ENCODE assay signal across 8 cellular contexts in the genomic region with DNA sequence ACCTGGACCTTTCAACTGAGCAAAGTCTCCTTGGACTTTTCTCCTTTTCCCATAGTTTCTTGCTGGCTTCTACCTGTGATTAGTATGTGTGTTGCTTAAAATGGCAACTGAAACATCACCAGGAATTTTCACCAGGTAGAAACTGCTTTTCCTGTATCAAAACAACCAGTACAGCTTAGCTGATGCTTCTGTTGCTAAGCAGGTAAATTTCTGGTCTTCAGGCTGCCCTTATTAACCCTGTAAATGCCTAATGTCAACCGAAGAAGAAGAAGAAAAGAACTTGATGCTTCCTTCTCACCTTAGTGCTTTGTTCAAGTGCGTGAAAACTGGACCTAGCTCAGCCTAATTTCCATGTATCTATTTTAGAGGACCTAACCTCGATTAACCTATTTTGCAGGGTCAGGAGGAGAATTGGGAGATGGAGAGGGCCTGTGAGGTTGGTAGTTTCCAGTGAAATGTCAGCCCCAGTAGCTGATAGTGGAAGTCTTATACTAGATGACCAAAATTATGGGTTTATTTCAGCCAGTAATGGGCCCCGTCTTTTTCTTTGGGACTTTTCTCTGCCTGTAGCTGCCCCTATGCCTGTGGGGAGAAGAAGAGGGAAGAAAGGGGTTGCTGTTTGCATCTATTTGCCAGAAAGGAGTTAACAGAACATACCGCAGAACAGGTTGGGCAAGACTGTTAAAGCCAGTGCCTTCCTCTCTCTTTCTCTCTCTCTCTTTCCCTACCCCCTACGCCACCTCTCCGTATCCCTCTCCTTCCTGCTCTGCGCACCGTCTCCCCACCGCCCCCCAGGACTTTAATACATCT. TPM values are rescaled to one million over a fixed set of nuclear protein-coding genes. Genes with fewer than 3 reads are reported as not detected.
DNase-seq lines count a peak whose midpoint lies in the region; ATAC-seq, FAIRE-seq and TF ChIP-seq lines count a peak whose summit lies in the region.

No MANE protein-coding gene starts in this region.

- H3K36me3 ChIP-seq in keratinocyte (ENCODE audit: control insufficient read depth in 2 of 2, extremely low read depth in 1 of 2, insufficient read depth in 2 of 2, low read length in 2 of 2) (no peaks in the 10 kb centered on the region), tibial artery (no peaks in the 10 kb centered on the region)

- peak overlapping the region; percentile 3 to 52 (median 47) for H3K4me3 ChIP-seq in keratinocyte (ENCODE audit: control insufficient read depth in 2 of 3, extremely low read depth in 1 of 3, insufficient read depth in 2 of 3, low read depth in 1 of 3, low read length in 3 of 3)
- no peak overlapping the region for H3K4me3 ChIP-seq in tibial artery

- CTCF ChIA-PET in activated CD4-positive, alpha-beta T cell treated with anti-CD3 and anti-CD28 coated beads, Interleukin-2, amount 10 ng/mL, durations not matched to agents 7 days and 5 days (lab: Charles Lee) = interaction anchor here (1.0 to 2.2 kb wide), 7 partner anchors 10 to 54 kb away, joined by 3 to 5 read pairs (median 3); no protein-coding TSS in a partner anchor
- CTCF ChIA-PET in T-cell (lab: Charles Lee) = interaction anchor here in 1 of 2 donors (1.1 kb wide), 1 partner anchor 9 kb away, joined by 3 read pairs; no protein-coding TSS in a partner anchor

- H3K27me3 ChIP-seq in keratinocyte (ENCODE audit: control insufficient read depth, extremely low read depth, insufficient read depth, low read length) (no peaks in the 10 kb centered on the region), tibial artery (no peaks in the 10 kb centered on the region)

- H3K4me3 Mint-ChIP-seq in activated CD4-positive, alpha-beta T cell treated with anti-CD3 and anti-CD28 coated beads, Interleukin-2, amount 10 ng/mL, durations not matched to agents 7 days and 5 days = peak overlapping the region; percentile 59
- peak overlapping the region in 2 of 3 donors; percentile 65 to 81 for H3K4me3 Mint-ChIP-seq in T-cell

- peak overlapping the region; percentile 70 for H3K9ac ChIP-seq in keratinocyte (ENCODE audit: control insufficient read depth, extremely low read depth, insufficient read depth, low read length)

- H3K4me1 ChIP-seq in keratinocyte (ENCODE audit: control insufficient read depth, extremely low read depth, insufficient read depth, low read length) (peaks cover 64% of the 10 kb centered on the region), tibial artery (peaks cover 0 to 57% (median 43%) of the 10 kb centered on the region in 4 donors)

- H3K4me1 Mint-ChIP-seq in activated CD4-positive, alpha-beta T cell treated with anti-CD3 and anti-CD28 coated beads, Interleukin-2, amount 10 ng/mL, durations not matched to agents 7 days and 5 days = peaks cover 62% of the 10 kb centered on the region
- H3K4me1 Mint-ChIP-seq in T-cell = peaks cover 73 to 74% (median 73%) of the 10 kb centered on the region in 3 donors

- DNase-seq in activated CD4-positive, alpha-beta T cell treated with anti-CD3 and anti-CD28 coated beads, Interleukin-2, amount 10 ng/mL, durations not matched to agents 7 days and 5 days = no peak
- DNase-seq in activated CD4-positive, alpha-beta T cell treated with anti-CD3 and anti-CD28 coated beads, Interleukin-2, amount 50 U/mL, for 1 hour = no peak
- no peak for DNase-seq in T-cell
- no peak for DNase-seq in keratinocyte (ENCODE audit: low read depth, low spot score)
- DNase-seq in tibial artery = no peak
- no peak for DNase-seq in medulla oblongata (ENCODE audit: extremely low spot score)
- no peak for DNase-seq in activated gamma-delta T cell treated with Interleukin-2 at 50 U/mL for 16 hours

- POLR2A ChIA-PET in activated CD4-positive, alpha-beta T cell treated with anti-CD3 and anti-CD28 coated beads, Interleukin-2, amount 10 ng/mL, durations not matched to agents 7 days and 5 days (lab: Charles Lee) = interaction anchor here (1.3 kb wide), 1 partner anchor 8 kb away, joined by 15 read pairs; no protein-coding TSS in a partner anchor
- POLR2A ChIA-PET in T-cell (lab: Charles Lee) = interaction anchor here in 1 of 2 donors (1.0 kb wide), 1 partner anchor 11 kb away, joined by 3 read pairs; no protein-coding TSS in a partner anchor

- no peaks in the 10 kb centered on the region for H3K9me3 ChIP-seq in keratinocyte (ENCODE audit: control insufficient read depth, low read depth, low read length)
- no peaks in the 10 kb centered on the region for H3K9me3 ChIP-seq in tibial artery

- no peaks in the 10 kb centered on the region for H3K27me3 Mint-ChIP-seq in activated CD4-positive, alpha-beta T cell treated with anti-CD3 and anti-CD28 coated beads, Interleukin-2, amount 10 ng/mL, durations not matched to agents 7 days and 5 days
- no peaks in the 10 kb centered on the region for H3K27me3 Mint-ChIP-seq in T-cell

- peaks cover 97% of the 10 kb centered on the region for H3K79me2 ChIP-seq in keratinocyte (ENCODE audit: control insufficient read depth, insufficient read depth, low read length)

- peak overlapping the region; percentile 77 for H3K4me2 ChIP-seq in keratinocyte (ENCODE audit: control insufficient read depth, extremely low read depth, insufficient read depth, low read depth, low read length)

- TF ChIP-seq CTCF in keratinocyte (optimal IDR thresholded peaks at IDR 0.05 in 1 of 3, IDR thresholded peaks at IDR 0.05 in 1 of 3, conservative IDR thresholded peaks at IDR 0.05 in 1 of 3; ENCODE audit: extremely low read depth in 1 of 3, insufficient read depth in 2 of 3, low read length in 3 of 3) = no peak
- TF ChIP-seq CTCF in tibial artery (IDR thresholded peaks at IDR 0.05) = no peak

- FAIRE-seq in keratinocyte (lab: Jason Lieb, UNC) = peak; percentile 20

- H3K27ac Mint-ChIP-seq in activated CD4-positive, alpha-beta T cell treated with anti-CD3 and anti-CD28 coated beads, Interleukin-2, amount 10 ng/mL, durations not matched to agents 7 days and 5 days = peak overlapping the region; percentile 90
- H3K27ac Mint-ChIP-seq in T-cell = peak overlapping the region; percentile 58 to 87

- intact Hi-C loops in tibial artery (cut with DNase I; ENCODE audit: low total_unique reads) = no loop called here

- peaks cover 5% of the 10 kb centered on the region for H4K20me1 ChIP-seq in keratinocyte (ENCODE audit: control insufficient read depth, extremely low read depth, insufficient read depth, low read length)

- peaks cover 4% of the 10 kb centered on the region for H3K9me1 ChIP-seq in keratinocyte (ENCODE audit: control insufficient read depth, extremely low read depth, insufficient read depth, low read length)

- peaks cover 7% of the 10 kb centered on the region for H3K36me3 Mint-ChIP-seq in activated CD4-positive, alpha-beta T cell treated with anti-CD3 and anti-CD28 coated beads, Interleukin-2, amount 10 ng/mL, durations not matched to agents 7 days and 5 days (ENCODE audit: low read depth)
- H3K36me3 Mint-ChIP-seq in T-cell = no peaks in the 10 kb centered on the region

- peak overlapping the region; percentile 10 for H2AFZ ChIP-seq in keratinocyte (ENCODE audit: control insufficient read depth, low read length)

- no peak for ATAC-seq in T-cell (replicated peaks in 1 of 4)
- ATAC-seq in GM21619 (IDR thresholded peaks at IDR 0.05; ENCODE audit: unreplicated experiment) = no peak

- dilution Hi-C loops in keratinocyte (cut with MboI; ENCODE audit: extremely low pct_ligation_motif_present, low sequenced_read_pairs) = no loop called here

- H3K9me3 Mint-ChIP-seq in activated CD4-positive, alpha-beta T cell treated with anti-CD3 and anti-CD28 coated beads, Interleukin-2, amount 10 ng/mL, durations not matched to agents 7 days and 5 days = no peaks in the 10 kb centered on the region
- H3K9me3 Mint-ChIP-seq in T-cell = no peaks in the 10 kb centered on the region

- H3K27ac ChIP-seq in keratinocyte (ENCODE audit: control insufficient read depth, insufficient read depth, low read length) = peak overlapping the region; percentile 81
- peak overlapping the region; percentile 74 to 77 for H3K27ac ChIP-seq in tibial artery

RNA-seq across cellular contexts. Expression of a gene that starts 37.7 kb away (rescaled TPM):
- total RNA-seq in activated CD4-positive, alpha-beta T cell treated with anti-CD3 and anti-CD28 coated beads, Interleukin-2, amount 10 ng/mL, durations not matched to agents 7 days and 5 days = 10 to 100 TPM; 27.2 to 30.1 TPM
- total RNA-seq in T-cell = 10 to 100 TPM; 38.1 to 50.1 (median 39.6) TPM
- 4.3 to 6.2 TPM (median 6.1 TPM) in 3 replicates for polyA plus RNA-seq in keratinocyte
- 5.6 TPM for polyA plus RNA-seq in keratinocyte (2011; ENCODE audit: low read depth)
- polyA plus RNA-seq in keratinocyte (2011; cell fraction: cytosol; rRNA removed) = 4.7 and 5.5 TPM in 2 replicates
- 30.5 and 34.2 TPM in 2 replicates for polyA plus RNA-seq in keratinocyte (2011; cell fraction: nucleus; rRNA removed)
- 10.6 and 17.1 TPM in 2 replicates for polyA plus RNA-seq in keratinocyte (2012; ENCODE audit: low replicate concordance)
- 35.4 to 71.6 TPM (median 38.5 TPM) in 3 replicates for polyA minus RNA-seq in keratinocyte
- 20.1 TPM for polyA minus RNA-seq in keratinocyte (2011; cell fraction: cytosol; rRNA and poly(A)+ RNA removed)
- 43.5 and 68.8 TPM in 2 replicates for polyA minus RNA-seq in keratinocyte (2011; cell fraction: nucleus; rRNA and poly(A)+ RNA removed)

Comparison
In these comparisons a context has a peak if more than half of its experiments do, and no peak if none do; other contexts are left out.
1. H3K4me3 ChIP-seq: peak in keratinocyte (3 of 3); none in tibial artery (0 of 2).